In genomic region chr5:143892908-143893307, GRCh38 we compare ENCODE assay signal across 1 cellular context.
TF ChIP-seq lines count a peak whose summit lies in the region.

No MANE protein-coding gene starts in this region.

TF ChIP-seq in GM12878, 131 proteins besides CTCF, POLR2A, EP300 and RAD21 (continued from another document):
- TF ChIP-seq E2F4 (IDR thresholded peaks at IDR 0.05; ENCODE audit: low read depth, low read length) (no peak), IKZF1 (conservative IDR thresholded peaks at IDR 0.05) (no peak), BMI1 (IDR thresholded peaks at IDR 0.05; ENCODE audit: borderline replicate concordance) (no peak), TAF1 (IDR thresholded peaks at IDR 0.05; ENCODE audit: borderline replicate concordance, low read depth, low read length) (no peak), SIX5 (IDR thresholded peaks at IDR 0.05; ENCODE audit: low read depth, low read length, severe bottlenecking) (no peak), CUX1 (IDR thresholded peaks at IDR 0.05; ENCODE audit: insufficient replicate concordance, low read depth, low read length) (no peak)
